17 cellular contexts compared by ENCODE assay signal in the genomic region with DNA sequence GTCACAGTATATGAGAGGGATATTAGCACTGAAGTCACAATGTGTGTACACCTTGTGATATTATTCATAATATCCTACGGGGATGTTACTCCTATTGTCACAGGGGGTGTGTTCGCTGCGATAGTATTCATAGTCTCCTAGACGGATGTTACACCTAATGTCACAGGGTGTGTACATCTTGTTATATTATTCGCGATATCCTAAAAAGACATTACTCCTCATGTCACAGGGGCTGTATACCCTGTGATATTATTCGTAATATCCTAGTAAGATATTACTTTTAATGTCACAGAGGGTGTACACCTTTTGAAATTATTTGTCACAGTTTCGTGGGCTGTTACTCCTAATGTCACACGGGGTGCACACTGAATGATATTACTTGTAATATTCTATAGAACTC. TPM values are rescaled to one million over a fixed set of nuclear protein-coding genes. Genes with fewer than 3 reads are reported as not detected.
"Had no signal": no experiment of that assay in that cellular context is flagged by ENCODE, and none has a peak within 500 bp of the region (broad histone marks: within the 10 kb centered on the region; RNA-seq: fewer than 3 reads in every experiment).

No MANE protein-coding gene starts in this region.

RNA-seq across cellular contexts. Expression of a gene that starts 25.8 kb away (rescaled TPM):
- total RNA-seq: kidney, kidney epithelial cell, left cardiac atrium, left colon, left lobe of liver, left lung, left ventricle myocardium inferior, left ventricle myocardium superior, lower leg skin, lower lobe of right lung, lung microvascular endothelial cell, mammary epithelial cell, mesenteric fat pad, mucosa of descending colon, mucosa of gallbladder, myocyte had no signal
- polyA plus RNA-seq: immature natural killer cell, mammary epithelial cell had no signal
